In genomic region chr13:97367016-97367415, GRCh38 we compare ENCODE assay signal across 8 cellular contexts.
DNase-seq lines count a peak whose midpoint lies in the region; ATAC-seq and TF ChIP-seq lines count a peak whose summit lies in the region.

No MANE protein-coding gene starts in this region.

- no peaks in the 10 kb centered on the region for H4K20me1 ChIP-seq in MM.1S (ENCODE audit: insufficient read depth, low read length)

- no peak for TF ChIP-seq CTCF in left lung (IDR thresholded peaks at IDR 0.05)
- TF ChIP-seq CTCF in MM.1S (IDR thresholded peaks at IDR 0.05; ENCODE audit: low read length) = no peak

- no peak overlapping the region for H3K4me3 ChIP-seq in left lung
- H3K4me3 ChIP-seq in MM.1S (ENCODE audit: low read length) = no peak overlapping the region

- H3K9me3 ChIP-seq in T-helper 17 cell (ENCODE audit: control insufficient read depth, low read length, poor library complexity, severe bottlenecking) = no peaks in the 10 kb centered on the region
- no peaks in the 10 kb centered on the region for H3K9me3 ChIP-seq in left lung
- no peaks in the 10 kb centered on the region for H3K9me3 ChIP-seq in MM.1S (replicated peaks; ENCODE audit: insufficient read depth, low read length)

- no peaks in the 10 kb centered on the region for H3K27me3 Mint-ChIP-seq in T-helper 17 cell
- H3K27me3 Mint-ChIP-seq in activated CD4-positive, alpha-beta T cell treated with anti-CD3 and anti-CD28 coated beads for 36 hours = no peaks in the 10 kb centered on the region

- peak overlapping the region; percentile 79 for H3K27ac Mint-ChIP-seq in T-helper 17 cell
- H3K27ac Mint-ChIP-seq in activated CD4-positive, alpha-beta T cell treated with anti-CD3 and anti-CD28 coated beads for 36 hours = no peak overlapping the region

- H3F3A ChIP-seq in MM.1S (ENCODE audit: insufficient read depth, low read length) = peaks cover 20% of the 10 kb centered on the region

- ATAC-seq in GM21786 (IDR thresholded peaks at IDR 0.05; ENCODE audit: unreplicated experiment) = peak; percentile 54
- no peak for ATAC-seq in T-helper 17 cell
- peak; percentile 65 for ATAC-seq in left lung
- ATAC-seq in activated CD4-positive, alpha-beta T cell treated with anti-CD3 and anti-CD28 coated beads for 36 hours = no peak
- no peak for ATAC-seq in HG02571 (IDR thresholded peaks at IDR 0.05; ENCODE audit: unreplicated experiment)

- peak; percentile 78 for DNase-seq in A172 (ENCODE audit: low spot score)
- DNase-seq in T-helper 17 cell = no peak
- DNase-seq in left lung = peak in 1 of 2 donors; percentile 54
- no peak for DNase-seq in activated CD4-positive, alpha-beta T cell treated with anti-CD3 and anti-CD28 coated beads for 36 hours
- DNase-seq in MM.1S = no peak
- no peak for DNase-seq in stimulated activated naive CD4-positive, alpha-beta T cell (lab: John Stamatoyannopoulos, UW)

- H3K36me3 Mint-ChIP-seq in T-helper 17 cell (ENCODE audit: low read depth) = peaks cover 19% of the 10 kb centered on the region
- H3K36me3 Mint-ChIP-seq in activated CD4-positive, alpha-beta T cell treated with anti-CD3 and anti-CD28 coated beads for 36 hours (ENCODE audit: low read depth) = peaks cover 12% of the 10 kb centered on the region

- CTCF ChIA-PET in activated CD4-positive, alpha-beta T cell treated with anti-CD3 and anti-CD28 coated beads for 36 hours (lab: Charles Lee) = interaction anchor here (1.0 to 5.7 kb wide), 3 partner anchors 8 to 260 kb away, joined by 3 to 35 read pairs (median 6); no protein-coding TSS in a partner anchor

- no peak overlapping the region for H3K27ac ChIP-seq in left lung
- no peak overlapping the region for H3K27ac ChIP-seq in MM.1S (ENCODE audit: low read length)

- no peaks in the 10 kb centered on the region for H3K27me3 ChIP-seq in left lung
- no peaks in the 10 kb centered on the region for H3K27me3 ChIP-seq in MM.1S (replicated peaks; ENCODE audit: insufficient read depth, low read length)

- H3K9me3 Mint-ChIP-seq in activated CD4-positive, alpha-beta T cell treated with anti-CD3 and anti-CD28 coated beads for 36 hours (ENCODE audit: low read depth) = no peaks in the 10 kb centered on the region

- no peak overlapping the region for H2AFZ ChIP-seq in MM.1S (ENCODE audit: low read length)

- peaks cover 19 to 36% of the 10 kb centered on the region in 2 donors for H3K4me1 ChIP-seq in left lung
- H3K4me1 ChIP-seq in MM.1S (ENCODE audit: low read length) = peaks cover 25% of the 10 kb centered on the region

- H3K4me1 Mint-ChIP-seq in T-helper 17 cell = peaks cover 27% of the 10 kb centered on the region
- H3K4me1 Mint-ChIP-seq in activated CD4-positive, alpha-beta T cell treated with anti-CD3 and anti-CD28 coated beads for 36 hours = peaks cover 21% of the 10 kb centered on the region

- no peak overlapping the region for H3K9ac ChIP-seq in MM.1S (ENCODE audit: low read length)

- no peaks in the 10 kb centered on the region for H3K79me2 ChIP-seq in MM.1S (ENCODE audit: low read length)

- peak overlapping the region; percentile 58 for H3K4me3 Mint-ChIP-seq in T-helper 17 cell
- H3K4me3 Mint-ChIP-seq in activated CD4-positive, alpha-beta T cell treated with anti-CD3 and anti-CD28 coated beads for 36 hours = no peak overlapping the region

- H3K9me2 ChIP-seq in MM.1S (replicated peaks; ENCODE audit: insufficient read depth, low read length) = no peaks in the 10 kb centered on the region

- H3K4me2 ChIP-seq in MM.1S (ENCODE audit: low read depth, low read length) = no peak overlapping the region

- H3K36me3 ChIP-seq in left lung (peaks cover 0 to 14% of the 10 kb centered on the region in 2 donors), MM.1S (replicated peaks; ENCODE audit: insufficient read depth, low read length) (no peaks in the 10 kb centered on the region)

- POLR2A ChIA-PET in activated CD4-positive, alpha-beta T cell treated with anti-CD3 and anti-CD28 coated beads for 36 hours (lab: Charles Lee) = no interaction called here

- intact Hi-C loops in left lung (cut with DNase I) = no loop called here
- intact Hi-C loops in activated CD4-positive, alpha-beta T cell treated with anti-CD3 and anti-CD28 coated beads for 36 hours (cut with DNase I, micrococcal nuclease) = no loop called here

Comparison
In these comparisons a context has a peak if more than half of its experiments do, and no peak if none do; other contexts are left out.
1. ATAC-seq: peak in GM21786 (single experiment) and left lung (single experiment); none in T-helper 17 cell (single experiment), activated CD4-positive, alpha-beta T cell treated with anti-CD3 and anti-CD28 coated beads for 36 hours (single experiment) and HG02571 (single experiment).